ENCODE assay signal across 11 cellular contexts in genomic region chr12:12482959-12483358, GRCh38.
DNase-seq lines count a peak whose midpoint lies in the region; ATAC-seq and TF ChIP-seq lines count a peak whose summit lies in the region.
"Had no signal": no experiment of that assay in that cellular context is flagged by ENCODE, and none has a peak within 500 bp of the region (broad histone marks: within the 10 kb centered on the region; RNA-seq: fewer than 3 reads in every experiment).

No MANE protein-coding gene starts in this region.

- POLR2A ChIA-PET in activated CD8-positive, alpha-beta T cell treated with anti-CD3 and anti-CD28 coated beads, Interleukin-2, amount 10 ng/mL, durations not matched to agents 7 days and 5 days (lab: Charles Lee): interaction anchor here (0.6 to 3.0 kb wide), 19 partner anchors 8 to 254 kb away, joined by 3 to 17 read pairs (median 3); partner anchors contain the start of gene DUSP16

- no peak for DNase-seq in activated CD8-positive, alpha-beta memory T cell treated with anti-CD3 and anti-CD28 coated beads, Interleukin-2, amount 10 ng/mL, durations not matched to agents 7 days and 5 days
- no peak for DNase-seq in activated CD8-positive, alpha-beta memory T cell treated with anti-CD3 and anti-CD28 coated beads for 24 hours
- no peak for DNase-seq in activated CD8-positive, alpha-beta T cell treated with anti-CD3 and anti-CD28 coated beads, Interleukin-2, amount 10 ng/mL, durations not matched to agents 7 days and 5 days
- no peak for DNase-seq in stimulated activated naive CD8-positive, alpha-beta T cell treated with anti-CD3 and anti-CD28 coated beads, Interleukin-15, amount 100 ng/mL, for 72 hours
- DNase-seq in NCI-H82 (lab: John Stamatoyannopoulos, UW) (no peak), GM03348 (ENCODE audit: low spot score) (no peak), osteocyte (ENCODE audit: extremely low spot score, unreplicated experiment) (no peak)
- DNase-seq: aorta, NCI-H446 treated with DMSO at 0.1 percent for 48 hours had no signal

- no peak for ATAC-seq in activated CD8-positive, alpha-beta memory T cell treated with anti-CD3 and anti-CD28 coated beads, Interleukin-2, amount 10 ng/mL, durations not matched to agents 7 days and 5 days
- peak; percentile 50 for ATAC-seq in HG02943 (IDR thresholded peaks at IDR 0.05; ENCODE audit: low read depth, unreplicated experiment)
- no peak for ATAC-seq in activated CD8-positive, alpha-beta T cell treated with anti-CD3 and anti-CD28 coated beads, Interleukin-2, amount 10 ng/mL, durations not matched to agents 7 days and 5 days
- ATAC-seq in stimulated activated naive CD8-positive, alpha-beta T cell treated with anti-CD3 and anti-CD28 coated beads, Interleukin-15, amount 100 ng/mL, for 72 hours: no peak
- ATAC-seq: esophagus mucosa had no signal

- peak overlapping the region; percentile 99 for H3K27ac Mint-ChIP-seq in activated CD8-positive, alpha-beta memory T cell treated with anti-CD3 and anti-CD28 coated beads, Interleukin-2, amount 10 ng/mL, durations not matched to agents 7 days and 5 days
- H3K27ac Mint-ChIP-seq in activated CD8-positive, alpha-beta T cell treated with anti-CD3 and anti-CD28 coated beads, Interleukin-2, amount 10 ng/mL, durations not matched to agents 7 days and 5 days: peak overlapping the region; percentile 92
- H3K27ac Mint-ChIP-seq in stimulated activated naive CD8-positive, alpha-beta T cell treated with anti-CD3 and anti-CD28 coated beads, Interleukin-15, amount 100 ng/mL, for 72 hours: peak overlapping the region; percentile 100
- H3K27ac Mint-ChIP-seq in osteocyte (ENCODE audit: unreplicated experiment): no peak overlapping the region

- H3K27me3 Mint-ChIP-seq in activated CD8-positive, alpha-beta memory T cell treated with anti-CD3 and anti-CD28 coated beads, Interleukin-2, amount 10 ng/mL, durations not matched to agents 7 days and 5 days: no peaks in the 10 kb centered on the region
- no peaks in the 10 kb centered on the region for H3K27me3 Mint-ChIP-seq in activated CD8-positive, alpha-beta T cell treated with anti-CD3 and anti-CD28 coated beads, Interleukin-2, amount 10 ng/mL, durations not matched to agents 7 days and 5 days (ENCODE audit: low read depth)
- no peaks in the 10 kb centered on the region for H3K27me3 Mint-ChIP-seq in stimulated activated naive CD8-positive, alpha-beta T cell treated with anti-CD3 and anti-CD28 coated beads, Interleukin-15, amount 100 ng/mL, for 72 hours
- H3K27me3 Mint-ChIP-seq in osteocyte (ENCODE audit: unreplicated experiment): no peaks in the 10 kb centered on the region

- no peak for TF ChIP-seq CTCF in osteocyte (IDR thresholded peaks at IDR 0.05)

- H3K4me3 Mint-ChIP-seq in activated CD8-positive, alpha-beta memory T cell treated with anti-CD3 and anti-CD28 coated beads, Interleukin-2, amount 10 ng/mL, durations not matched to agents 7 days and 5 days: peak overlapping the region; percentile 79
- peak overlapping the region; percentile 61 for H3K4me3 Mint-ChIP-seq in activated CD8-positive, alpha-beta T cell treated with anti-CD3 and anti-CD28 coated beads, Interleukin-2, amount 10 ng/mL, durations not matched to agents 7 days and 5 days
- peak overlapping the region; percentile 87 to 97 for H3K4me3 Mint-ChIP-seq in stimulated activated naive CD8-positive, alpha-beta T cell treated with anti-CD3 and anti-CD28 coated beads, Interleukin-15, amount 100 ng/mL, for 72 hours
- H3K4me3 Mint-ChIP-seq in osteocyte (ENCODE audit: unreplicated experiment): no peak overlapping the region

- CTCF ChIA-PET in activated CD8-positive, alpha-beta memory T cell treated with anti-CD3 and anti-CD28 coated beads, Interleukin-2, amount 10 ng/mL, durations not matched to agents 7 days and 5 days (lab: Charles Lee): interaction anchor here (1.5 to 2.7 kb wide), 5 partner anchors 8 to 117 kb away, joined by 4 to 16 read pairs (median 6); no protein-coding TSS in a partner anchor
- CTCF ChIA-PET in activated CD8-positive, alpha-beta T cell treated with anti-CD3 and anti-CD28 coated beads, Interleukin-2, amount 10 ng/mL, durations not matched to agents 7 days and 5 days (lab: Charles Lee): interaction anchor here (1.2 to 11.6 kb wide), 7 partner anchors 16 to 254 kb away, joined by 3 to 124 read pairs (median 4); partner anchors contain the start of gene DUSP16

- peaks cover 69% of the 10 kb centered on the region for H3K36me3 Mint-ChIP-seq in activated CD8-positive, alpha-beta memory T cell treated with anti-CD3 and anti-CD28 coated beads, Interleukin-2, amount 10 ng/mL, durations not matched to agents 7 days and 5 days
- peaks cover 59% of the 10 kb centered on the region for H3K36me3 Mint-ChIP-seq in activated CD8-positive, alpha-beta T cell treated with anti-CD3 and anti-CD28 coated beads, Interleukin-2, amount 10 ng/mL, durations not matched to agents 7 days and 5 days (ENCODE audit: low read depth)
- H3K36me3 Mint-ChIP-seq in osteocyte (ENCODE audit: unreplicated experiment): peaks cover 22% of the 10 kb centered on the region

- peaks cover 74% of the 10 kb centered on the region for H3K4me1 Mint-ChIP-seq in activated CD8-positive, alpha-beta memory T cell treated with anti-CD3 and anti-CD28 coated beads, Interleukin-2, amount 10 ng/mL, durations not matched to agents 7 days and 5 days
- H3K4me1 Mint-ChIP-seq in activated CD8-positive, alpha-beta T cell treated with anti-CD3 and anti-CD28 coated beads, Interleukin-2, amount 10 ng/mL, durations not matched to agents 7 days and 5 days (ENCODE audit: low read depth): peaks cover 55% of the 10 kb centered on the region
- H3K4me1 Mint-ChIP-seq in stimulated activated naive CD8-positive, alpha-beta T cell treated with anti-CD3 and anti-CD28 coated beads, Interleukin-15, amount 100 ng/mL, for 72 hours: peaks cover 74% of the 10 kb centered on the region
- H3K4me1 Mint-ChIP-seq in osteocyte (ENCODE audit: unreplicated experiment): peaks cover 7% of the 10 kb centered on the region

- H3K9me3 Mint-ChIP-seq in activated CD8-positive, alpha-beta memory T cell treated with anti-CD3 and anti-CD28 coated beads, Interleukin-2, amount 10 ng/mL, durations not matched to agents 7 days and 5 days (ENCODE audit: low read depth): no peaks in the 10 kb centered on the region
- no peaks in the 10 kb centered on the region for H3K9me3 Mint-ChIP-seq in activated CD8-positive, alpha-beta T cell treated with anti-CD3 and anti-CD28 coated beads, Interleukin-2, amount 10 ng/mL, durations not matched to agents 7 days and 5 days (ENCODE audit: insufficient read depth)
- peaks cover 0 to under 1% of the 10 kb centered on the region in 2 donors for H3K9me3 Mint-ChIP-seq in stimulated activated naive CD8-positive, alpha-beta T cell treated with anti-CD3 and anti-CD28 coated beads, Interleukin-15, amount 100 ng/mL, for 72 hours
- peaks cover 5% of the 10 kb centered on the region for H3K9me3 Mint-ChIP-seq in osteocyte (ENCODE audit: unreplicated experiment)
